In the genomic region with DNA sequence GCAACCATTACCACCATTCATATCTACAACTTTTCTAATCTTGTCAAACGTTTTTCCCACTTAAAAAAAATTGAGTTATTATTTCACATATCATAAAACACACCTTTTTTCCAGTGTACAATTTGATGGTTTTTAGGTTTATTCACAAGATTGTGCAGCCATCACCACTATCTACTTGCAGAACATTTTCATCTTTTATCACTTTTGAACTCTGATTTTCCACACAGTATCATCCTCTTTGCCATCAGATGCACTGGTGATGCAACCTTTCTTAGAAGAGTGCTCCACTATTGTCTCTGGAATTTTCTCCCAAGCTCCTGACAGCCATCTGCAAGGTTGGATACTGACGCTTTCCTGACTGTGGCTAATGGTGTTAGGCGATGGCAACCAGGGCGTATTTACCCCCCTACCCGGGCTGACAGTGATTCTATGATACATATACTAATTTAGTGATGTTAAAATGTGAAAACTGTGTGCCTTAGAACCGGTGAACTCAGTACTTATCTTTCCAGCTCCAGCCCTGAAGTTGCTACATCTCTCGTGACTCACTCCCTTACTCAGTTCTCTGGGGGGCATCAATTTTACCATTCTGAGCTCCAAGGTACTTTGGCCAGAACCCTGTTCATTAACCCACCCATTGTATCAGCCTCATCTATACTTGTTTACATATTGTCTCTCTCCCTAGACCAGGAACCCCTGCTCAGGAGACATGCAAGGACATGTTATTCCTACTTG, we compare ENCODE assay signal across 27 cellular contexts.
DNase-seq lines count a peak whose midpoint lies in the region; ATAC-seq, FAIRE-seq and TF ChIP-seq lines count a peak whose summit lies in the region.
"Had no signal": no experiment of that assay in that cellular context is flagged by ENCODE, and none has a peak within 500 bp of the region (broad histone marks: within the 10 kb centered on the region; RNA-seq: fewer than 3 reads in every experiment).

No MANE protein-coding gene starts in this region.

- H4K20me1 ChIP-seq in IMR-90 (ENCODE audit: insufficient read depth, low read length) (no peaks in the 10 kb centered on the region), H1 (replicated peaks in 1 of 2; ENCODE audit: control insufficient read depth in 1 of 2, insufficient read depth in 2 of 2, low read length in 2 of 2) (no peaks in the 10 kb centered on the region)

- intact Hi-C loops in IMR-90 (cut with micrococcal nuclease): no loop called here

- peaks cover 6% of the 10 kb centered on the region; the same call in 1 of the 2 replicates for H3K9me1 ChIP-seq in IMR-90 (ENCODE audit: insufficient read depth, low read length)

- H3K9me3 ChIP-seq in IMR-90 (ENCODE audit: control insufficient read depth, insufficient read depth, low read length) (no peaks in the 10 kb centered on the region), H1 (ENCODE audit: insufficient read depth in 2 of 2, low read depth in 1 of 2, low read length in 1 of 2) (no peaks in the 10 kb centered on the region), mesenchymal stem cell (ENCODE audit: control insufficient read depth, low read length) (no peaks in the 10 kb centered on the region)
- H3K9me3 ChIP-seq: colonic mucosa, esophagus muscularis mucosa, Peyer's patch, spleen, uterus had no signal

- H3K79me2 ChIP-seq in H1 (ENCODE audit: control insufficient read depth in 1 of 2, insufficient read depth in 2 of 2, low read length in 2 of 2): no peaks in the 10 kb centered on the region

- H4K5ac ChIP-seq in IMR-90 (ENCODE audit: low read depth, low read length) (no peak overlapping the region; the same call in 1 of the 2 replicates), H1 (ENCODE audit: insufficient read length, low read depth, low read length) (no peak overlapping the region)

- POLR2A ChIA-PET in IMR-90 (lab: Charles Lee; ENCODE audit: unreplicated experiment): interaction anchor here (0.5 kb wide), 1 partner anchor 550 kb away, joined by 6 read pairs; no protein-coding TSS in a partner anchor
- POLR2A ChIA-PET in H1 (lab: Charles Lee; ENCODE audit: partially characterized antibody): no interaction called here

- 0 out of 2 replicates have a peak, but pooled peaks cover 2% of the 10 kb centered on the region for H3K4me1 ChIP-seq in IMR-90 (ENCODE audit: control insufficient read depth, insufficient read depth, low read length)
- no peaks in the 10 kb centered on the region for H3K4me1 ChIP-seq in H1 (replicated peaks in 1 of 4; ENCODE audit: control insufficient read depth in 3 of 4, insufficient read depth in 4 of 4, low read length in 3 of 4)
- no peaks in the 10 kb centered on the region for H3K4me1 ChIP-seq in mesenchymal stem cell (ENCODE audit: control insufficient read depth, insufficient read depth, low read depth, low read length)
- H3K4me1 ChIP-seq: colonic mucosa, esophagus muscularis mucosa, Peyer's patch, spleen, uterus had no signal

- H3K23ac ChIP-seq in IMR-90 (ENCODE audit: low read depth, low read length) (peak overlapping the region; percentile 39; the same call in 1 of the 2 replicates), H1 (ENCODE audit: insufficient read length) (no peak overlapping the region), mesenchymal stem cell (ENCODE audit: low read length in 2 of 2) (no peak overlapping the region)

- DNase-seq in EH (ENCODE audit: low read depth) (peak; percentile 15), IMR-90 (peak; percentile 34), H1 (ENCODE audit: low read depth in 1 of 2, low spot score in 2 of 2) (no peak), mesenchymal stem cell (peak; percentile 39), NCI-H1694 treated with DMSO at 0.1 percent for 48 hours (lab: John Stamatoyannopoulos, UW) (no peak), germinal center (ENCODE audit: low spot score) (no peak)
- DNase-seq: activated CD4-positive, alpha-beta memory T cell treated with anti-CD3 and anti-CD28 coated beads for 36 hours; activated CD4-positive, CD25-positive, alpha-beta regulatory T cell; activated gamma-delta T cell; Calu3; colonic mucosa; KBM-7; naive B cell; NCI-H1436 treated with DMSO at 0.1 percent for 48 hours; NCI-H2171; NCI-H526; occipital lobe; Peyer's patch; retina; SIG-M5; spleen; stimulated activated CD4-positive, alpha-beta T cell treated with anti-CD3 and anti-CD28 coated beads, Interleukin-2, amount 100 ng/mL, for 48 hours; SW 1271; uterus had no signal

- H3K27me3 ChIP-seq in IMR-90 (ENCODE audit: control insufficient read depth, insufficient read depth, low read length) (peaks cover 7% of the 10 kb centered on the region), H1 (replicated peaks in 1 of 4; ENCODE audit: control insufficient read depth in 3 of 4, extremely low read depth in 1 of 4, insufficient read depth in 3 of 4, low read length in 3 of 4) (no peaks in the 10 kb centered on the region), mesenchymal stem cell (ENCODE audit: control insufficient read depth in 1 of 2, insufficient read depth in 1 of 2, low read length in 2 of 2) (no peaks in the 10 kb centered on the region)
- H3K27me3 ChIP-seq: colonic mucosa, esophagus muscularis mucosa, Peyer's patch, spleen, uterus had no signal

- H2BK12ac ChIP-seq in H1 (ENCODE audit: low read depth, low read length): no peak overlapping the region
- no peak overlapping the region for H2BK12ac ChIP-seq in mesenchymal stem cell (ENCODE audit: low read length in 2 of 2)

- BruUV-seq in IMR-90 (replicated peaks; lab: Mats Ljungman, UMichigan): no TSS peak

- CTCF ChIA-PET in IMR-90 (lab: Yijun Ruan, JAX): interaction anchor here (0.7 to 1.0 kb wide), 2 partner anchors 8 to 15 kb away, joined by 3 to 5 read pairs; no protein-coding TSS in a partner anchor
- CTCF ChIA-PET in H1 (lab: Charles Lee; ENCODE audit: partially characterized antibody): interaction anchor here (1.4 to 1.5 kb wide), 2 partner anchors 20 to 273 kb away, joined by 4 read pairs; no protein-coding TSS in a partner anchor

- peak overlapping the region; percentile 31 to 75; a peak in 3 of 4 replicates for H4K8ac ChIP-seq in IMR-90 (ENCODE audit: low read depth in 2 of 2, low read length in 2 of 2)
- no peak overlapping the region for H4K8ac ChIP-seq in H1 (ENCODE audit: extremely low read depth, insufficient read depth, low read length)
- H4K8ac ChIP-seq in mesenchymal stem cell (ENCODE audit: low read length): peak overlapping the region; percentile 81

- H2AK9ac ChIP-seq in IMR-90 (replicated peaks; ENCODE audit: low read depth, low read length, poor library complexity): no peak overlapping the region

- H4K91ac ChIP-seq in IMR-90 (ENCODE audit: insufficient read depth, low read depth, low read length) (no peak overlapping the region), H1 (replicated peaks; ENCODE audit: insufficient read length, low read length) (no peak overlapping the region), mesenchymal stem cell (ENCODE audit: low read length) (no peak overlapping the region)

- peak overlapping the region; percentile 51 for H3K4ac ChIP-seq in IMR-90 (ENCODE audit: low read depth, low read length)
- H3K4ac ChIP-seq in H1 (replicated peaks; ENCODE audit: insufficient read length, low read depth, low read length): peak overlapping the region; percentile 66
- H3K4ac ChIP-seq in mesenchymal stem cell (ENCODE audit: low read depth in 1 of 2, low read length in 2 of 2): no peak overlapping the region

- TF ChIP-seq EP300 in H1 (IDR thresholded peaks at IDR 0.05; ENCODE audit: borderline replicate concordance in 1 of 2, low read depth in 2 of 2, low read length in 2 of 2): no peak

- H3K4me3 ChIP-seq in IMR-90 (ENCODE audit: insufficient read depth, low read depth, low read length) (no peak overlapping the region), H1 (ENCODE audit: extremely low read depth in 1 of 4, insufficient read depth in 2 of 4, low read depth in 3 of 4, low read length in 4 of 4) (no peak overlapping the region), mesenchymal stem cell (ENCODE audit: insufficient read depth in 1 of 2, low read depth in 1 of 2, low read length in 2 of 2) (peak overlapping the region in 1 of 2 experiments; percentile 44)
- H3K4me3 ChIP-seq: colonic mucosa, esophagus muscularis mucosa, Peyer's patch, spleen, uterus had no signal

- no peak overlapping the region for H3K9ac ChIP-seq in IMR-90 (ENCODE audit: low read depth, low read length)
- no peak overlapping the region for H3K9ac ChIP-seq in H1 (replicated peaks in 1 of 4; ENCODE audit: extremely low read depth in 1 of 4, low read depth in 3 of 4, low read length in 3 of 4)
- peak overlapping the region; percentile 34 for H3K9ac ChIP-seq in mesenchymal stem cell (ENCODE audit: low read length)

- peak overlapping the region; percentile 55 for H3K18ac ChIP-seq in IMR-90 (ENCODE audit: low read depth, low read length)
- no peak overlapping the region for H3K18ac ChIP-seq in H1 (ENCODE audit: extremely low read depth, low read length)
- H3K18ac ChIP-seq in mesenchymal stem cell (ENCODE audit: low read depth in 1 of 2, low read length in 2 of 2): no peak overlapping the region

- ATAC-seq in IMR-90 (ENCODE audit: low read depth) (peak; percentile 67), HG03097 (IDR thresholded peaks at IDR 0.05; ENCODE audit: low FRiP score, unreplicated experiment) (no peak)
- ATAC-seq: stimulated activated effector memory CD8-positive, alpha-beta T cell treated with anti-CD3 and anti-CD28 coated beads, Interleukin-12 subunit alpha, Interleukin-12 subunit beta, amount 100 ng/mL, for 72 hours had no signal

- in situ Hi-C loops in IMR-90 (cut with MboI; ENCODE audit: low sequenced_read_pairs): no loop called here

- H3K23me2 ChIP-seq in H1 (ENCODE audit: low read depth, low read length): no peaks in the 10 kb centered on the region

- H3K4me2 ChIP-seq in IMR-90 (ENCODE audit: low read depth, low read length): no peak overlapping the region
- no peak overlapping the region for H3K4me2 ChIP-seq in H1 (ENCODE audit: insufficient read depth in 1 of 2, low read depth in 2 of 2, low read length in 2 of 2)
- no peak overlapping the region for H3K4me2 ChIP-seq in mesenchymal stem cell (ENCODE audit: low read length, poor library complexity, severe bottlenecking)

- H2BK5ac ChIP-seq in IMR-90 (ENCODE audit: low read depth, low read length, poor library complexity, severe bottlenecking) (peak overlapping the region; percentile 45), H1 (ENCODE audit: low read depth, low read length) (no peak overlapping the region; the same call in 1 of the 2 replicates), mesenchymal stem cell (ENCODE audit: low read depth, low read length, poor library complexity, severe bottlenecking) (no peak overlapping the region)

- WGBS in IMR-90 (ENCODE audit: extremely low coverage in 2 of 2, insufficient read length in 1 of 2), 2 experiments: 100% methylated on average over 1 of the region's 7 CpGs; no CpG with 5 or more reads in 1 of the 2 experiments
- WGBS in H1 (ENCODE audit: extremely low coverage in 1 of 2, insufficient coverage in 1 of 2, insufficient read length in 1 of 2, insufficient replicate concordance in 2 of 2, low coverage in 1 of 2, low lambda C conversion rate in 2 of 2, missing lambda C conversion rate in 1 of 2), 2 experiments: 87% methylated on average over 7 of the region's 7 CpGs; no CpG with 5 or more reads in 1 of the 2 experiments
- WGBS in mesenchymal stem cell: 86% methylated on average over 5 of the region's 7 CpGs

- peak overlapping the region; percentile 63 for H2AFZ ChIP-seq in IMR-90 (replicated peaks; ENCODE audit: low read length, poor library complexity)
- H2AFZ ChIP-seq in H1 (ENCODE audit: low read length): no peak overlapping the region; the same call in 1 of the 2 replicates
- no peak overlapping the region for H2AFZ ChIP-seq in mesenchymal stem cell (ENCODE audit: low read depth, low read length)

- H3K79me1 ChIP-seq in IMR-90 (ENCODE audit: low read depth in 1 of 2, low read length in 2 of 2): no peaks in the 10 kb centered on the region
- no peaks in the 10 kb centered on the region for H3K79me1 ChIP-seq in H1 (ENCODE audit: low read depth, low read length)
- H3K79me1 ChIP-seq in mesenchymal stem cell (replicated peaks; ENCODE audit: low read length, poor library complexity, severe bottlenecking): no peaks in the 10 kb centered on the region

- no peak overlapping the region; the same call in 1 of the 2 replicates for H2AK5ac ChIP-seq in IMR-90 (ENCODE audit: low read depth, low read length)
- no peak overlapping the region for H2AK5ac ChIP-seq in H1 (ENCODE audit: low read depth, low read length)
- no peak overlapping the region for H2AK5ac ChIP-seq in mesenchymal stem cell (ENCODE audit: low read length, severe bottlenecking)

- TF ChIP-seq POLR2A in IMR-90 (IDR thresholded peaks at IDR 0.05; ENCODE audit: low read depth, low read length) (no peak), H1 (IDR thresholded peaks at IDR 0.05; ENCODE audit: control extremely low read depth in 1 of 2, low read depth in 2 of 2, low read length in 2 of 2) (no peak)

- no peak for TF ChIP-seq CTCF in IMR-90 (conservative IDR thresholded peaks at IDR 0.05; ENCODE audit: low read depth, low read length)
- no peak for TF ChIP-seq CTCF in H1 (IDR thresholded peaks at IDR 0.05; ENCODE audit: control extremely low read depth in 1 of 3, insufficient read depth in 1 of 3, low read depth in 1 of 3, low read length in 3 of 3)

- FAIRE-seq in H1 (lab: Jason Lieb, UNC): no peak

- peak overlapping the region; percentile 28; the same call in 1 of the 3 replicates for H2BK15ac ChIP-seq in IMR-90 (ENCODE audit: low read depth, low read length)
- no peak overlapping the region for H2BK15ac ChIP-seq in H1 (ENCODE audit: low read length)
- no peak overlapping the region for H2BK15ac ChIP-seq in mesenchymal stem cell (ENCODE audit: low read depth, poor library complexity, severe bottlenecking)

- peak overlapping the region; percentile 70; the same call in 1 of the 2 replicates for H2BK20ac ChIP-seq in IMR-90 (ENCODE audit: low read depth, low read length)
- H2BK20ac ChIP-seq in H1 (ENCODE audit: low read length): no peak overlapping the region

- TF ChIP-seq RAD21 in IMR-90 (IDR thresholded peaks at IDR 0.05; ENCODE audit: low read length) (no peak), H1 (IDR thresholded peaks at IDR 0.05 in 1 of 2, conservative IDR thresholded peaks at IDR 0.05 in 1 of 2; ENCODE audit: low read depth in 2 of 2, low read length in 2 of 2) (no peak)

- H3K14ac ChIP-seq in IMR-90 (replicated peaks; ENCODE audit: low read depth, low read length): 0 out of 2 replicates have a peak overlapping the region, but pooled peaks have one; percentile 45
- H3K14ac ChIP-seq in H1 (ENCODE audit: insufficient read length): no peak overlapping the region
- no peak overlapping the region for H3K14ac ChIP-seq in mesenchymal stem cell (ENCODE audit: low read length in 2 of 2)

- no peaks in the 10 kb centered on the region for H3K36me3 ChIP-seq in IMR-90 (ENCODE audit: control insufficient read depth, insufficient read depth, low read length)
- no peaks in the 10 kb centered on the region for H3K36me3 ChIP-seq in H1 (ENCODE audit: control insufficient read depth in 2 of 4, insufficient read depth in 4 of 4, low read length in 3 of 4)
- no peaks in the 10 kb centered on the region for H3K36me3 ChIP-seq in mesenchymal stem cell (ENCODE audit: control insufficient read depth in 1 of 2, insufficient read depth in 2 of 2, low read depth in 1 of 2, low read length in 2 of 2)
- H3K36me3 ChIP-seq: colonic mucosa, esophagus muscularis mucosa, Peyer's patch, spleen, uterus had no signal

- peak overlapping the region; percentile 59; the same call in 1 of the 2 replicates for H2BK120ac ChIP-seq in IMR-90 (ENCODE audit: low read depth, low read length)
- H2BK120ac ChIP-seq in H1 (replicated peaks; ENCODE audit: low read depth, low read length): no peak overlapping the region
- H2BK120ac ChIP-seq in mesenchymal stem cell (ENCODE audit: low read depth, low read length): peak overlapping the region; percentile 54

- H3K56ac ChIP-seq in IMR-90 (ENCODE audit: extremely low read depth, insufficient read depth, low read length) (0 out of 2 replicates have a peak overlapping the region, but pooled peaks have one; percentile 12), H1 (replicated peaks; ENCODE audit: insufficient read length, low read depth, low read length) (no peak overlapping the region)

- H3K27ac ChIP-seq in IMR-90 (ENCODE audit: insufficient read depth, low read length): no peak overlapping the region
- H3K27ac ChIP-seq in H1 (ENCODE audit: low read depth, low read length): no peak overlapping the region
- no peak overlapping the region for H3K27ac ChIP-seq in mesenchymal stem cell (ENCODE audit: low read length, poor library complexity, severe bottlenecking)
- H3K27ac ChIP-seq: colonic mucosa, esophagus muscularis mucosa, Peyer's patch, spleen, uterus had no signal

- dilution Hi-C loops in IMR-90 (cut with HindIII; ENCODE audit: low sequenced_read_pairs, unreplicated experiment): no loop called here

Comparison
In these comparisons a context has a peak if more than half of its experiments do, and no peak if none do; other contexts are left out.
1. DNase-seq: peak in EH (single experiment), IMR-90 (single experiment) and mesenchymal stem cell (single experiment); none in H1 (0 of 2), NCI-H1694 treated with DMSO at 0.1 percent for 48 hours (single experiment) and germinal center (single experiment).
2. H3K4ac ChIP-seq: peak in IMR-90 (single experiment) and H1 (single experiment); none in mesenchymal stem cell (0 of 2).